ENCODE assay signal across 8 cellular contexts in genomic region chr17:5439446-5439764, GRCh38. TPM values are rescaled to one million over a fixed set of nuclear protein-coding genes. Genes with fewer than 3 reads are reported as not detected.
DNase-seq lines count a peak whose midpoint lies in the region; ATAC-seq and TF ChIP-seq lines count a peak whose summit lies in the region.

No MANE protein-coding gene starts in this region.

- POLR2A ChIA-PET in Panc1 (lab: Charles Lee), result interaction anchor here (1.1 kb wide), 1 partner anchor 20 kb away, joined by 3 read pairs; the partner anchor contains the start of gene NUP88

- H3K27ac ChIP-seq in Panc1 (ENCODE audit: low read length) (peak overlapping the region; percentile 76), esophagus muscularis mucosa (replicated peaks in 1 of 4) (peak overlapping the region; percentile 75 to 89 (median 78)), sigmoid colon (peak overlapping the region; percentile 66 to 83 (median 80))

- peak; percentile 5 for ATAC-seq in GM18508 (IDR thresholded peaks at IDR 0.05; ENCODE audit: insufficient read depth, unreplicated experiment)
- ATAC-seq in Panc1, result no peak
- ATAC-seq in GM18517 (IDR thresholded peaks at IDR 0.05; ENCODE audit: unreplicated experiment), result no peak
- no peak for ATAC-seq in HG02973 (IDR thresholded peaks at IDR 0.05; ENCODE audit: unreplicated experiment)

- H3K4me3 ChIP-seq in Panc1 (ENCODE audit: low read depth in 2 of 2, low read length in 2 of 2), result peak overlapping the region; percentile 87 to 94
- H3K4me3 ChIP-seq in esophagus muscularis mucosa, result peak overlapping the region; percentile 73 to 96 (median 86)
- H3K4me3 ChIP-seq in sigmoid colon, result peak overlapping the region; percentile 50 to 88 (median 75)

- TF ChIP-seq POLR2A in esophagus muscularis mucosa (IDR thresholded peaks at IDR 0.05; ENCODE audit: low read depth) (no peak), sigmoid colon (IDR thresholded peaks at IDR 0.05) (no peak)

- no peak for TF ChIP-seq EP300 in esophagus muscularis mucosa (IDR thresholded peaks at IDR 0.05)
- no peak for TF ChIP-seq EP300 in sigmoid colon (IDR thresholded peaks at IDR 0.05)

- intact Hi-C loops in Panc1 (cut with micrococcal nuclease; ENCODE audit: unreplicated experiment), result no loop called here
- intact Hi-C loops in esophagus muscularis mucosa (cut with DNase I), result loop anchor here (2.0 kb wide), 1 partner anchor 29 kb away; the partner anchor contains the start of gene DHX33
- intact Hi-C loops in sigmoid colon (cut with DNase I), result loop anchor here (5.0 kb wide), 4 partner anchors 33 to 192 kb away; partner anchors contain the start of genes DERL2, MIS12 and RABEP1

- no peaks in the 10 kb centered on the region for H3K9me3 ChIP-seq in Panc1 (ENCODE audit: control insufficient read depth, insufficient read depth, low read depth, low read length)
- no peaks in the 10 kb centered on the region for H3K9me3 ChIP-seq in esophagus muscularis mucosa
- no peaks in the 10 kb centered on the region for H3K9me3 ChIP-seq in sigmoid colon

- H3K4me1 ChIP-seq in Panc1 (ENCODE audit: control insufficient read depth, insufficient read depth, low read length) (peaks cover 5% of the 10 kb centered on the region; the same call in 1 of the 2 replicates), esophagus muscularis mucosa (peaks cover 18 to 40% (median 33%) of the 10 kb centered on the region in 4 donors), sigmoid colon (peaks cover 0 to 23% (median 18%) of the 10 kb centered on the region in 4 donors)

- DNase-seq in Panc1 (ENCODE audit: low read depth, low spot score) (no peak), esophagus muscularis mucosa (ENCODE audit: extremely low spot score) (no peak), sigmoid colon (no peak), DMS79 treated with DMSO at 0.1 percent for 48 hours (lab: John Stamatoyannopoulos, UW) (no peak), NCI-H1417 (lab: John Stamatoyannopoulos, UW) (no peak)

- TF ChIP-seq CTCF in Panc1 (IDR thresholded peaks at IDR 0.05) (peak; percentile 80; the same call in 1 of the 2 replicates), esophagus muscularis mucosa (IDR thresholded peaks at IDR 0.05) (peak in 2 of 3 experiments; percentile 2 to 5), sigmoid colon (IDR thresholded peaks at IDR 0.05) (peak in 1 of 4 experiments; percentile 4)

- WGBS in esophagus muscularis mucosa, result 6% methylated on average over 1 of the region's 1 CpG
- 0 to 23% methylated on average over 1 of the region's 1 CpG for WGBS in sigmoid colon, 2 donors

- H3K36me3 ChIP-seq in Panc1 (ENCODE audit: control insufficient read depth, insufficient read depth, low read length) (peaks cover 18% of the 10 kb centered on the region), esophagus muscularis mucosa (peaks cover 27 to 65% (median 42%) of the 10 kb centered on the region in 4 donors), sigmoid colon (peaks cover 10 to 48% (median 21%) of the 10 kb centered on the region in 4 donors)

- BruUV-seq in Panc1 (replicated peaks; lab: Mats Ljungman, UMichigan), result no TSS peak

- in situ Hi-C loops in Panc1 (cut with HindIII; ENCODE audit: low pct_unique_long_range_greater_than_20kb, low sequenced_read_pairs), result no loop called here

- H3K27me3 ChIP-seq in Panc1 (ENCODE audit: control insufficient read depth, insufficient read depth, low read length) (no peaks in the 10 kb centered on the region), esophagus muscularis mucosa (no peaks in the 10 kb centered on the region), sigmoid colon (no peaks in the 10 kb centered on the region)

- CTCF ChIA-PET in Panc1 (lab: Charles Lee), result interaction anchor here (0.7 to 1.4 kb wide), 3 partner anchors 20 to 997 kb away, joined by 3 to 4 read pairs (median 3); partner anchors contain the start of genes NUP88 and RPAIN

RNA-seq across cellular contexts. Expression of gene C1QBP, which starts 0.5 kb away (rescaled TPM):
- total RNA-seq in Panc1 (2021; ENCODE audit: unreplicated experiment) (225 TPM), esophagus muscularis mucosa (100 to 1,000 TPM in 1 of 4 donors, 10 to 100 TPM in 3; 92.9 to 124 (median 95.5) TPM), sigmoid colon (10 to 100 TPM; 59.8 to 99.9 (median 85.3) TPM)
- 249 TPM for polyA plus RNA-seq in Panc1 (2012; ENCODE audit: insufficient read length)
- polyA plus RNA-seq in sigmoid colon, result 100 to 1,000 TPM in 2 of 3 donors, 10 to 100 TPM in 1; 94.3 to 204 (median 154) TPM

RNA-seq across cellular contexts. Expression of gene RPAIN, which starts 19.4 kb away (rescaled TPM):
- total RNA-seq in Panc1 (2021; ENCODE audit: unreplicated experiment) (36.7 TPM), esophagus muscularis mucosa (10 to 100 TPM; 25.7 to 37.0 (median 32.0) TPM), sigmoid colon (10 to 100 TPM; 37.8 to 53.8 (median 47.1) TPM)
- polyA plus RNA-seq in Panc1 (2012; ENCODE audit: insufficient read length), result 34.5 TPM
- polyA plus RNA-seq in sigmoid colon, result 10 to 100 TPM; 21.3 to 32.9 (median 31.8) TPM

RNA-seq across cellular contexts. Expression of gene NUP88, which starts 19.9 kb away (rescaled TPM):
- 50.5 TPM for total RNA-seq in Panc1 (2021; ENCODE audit: unreplicated experiment)
- polyA plus RNA-seq in Panc1 (2012; ENCODE audit: insufficient read length), result 51.2 TPM
- 10 to 100 TPM; 50.7 to 67.6 (median 61.2) TPM for total RNA-seq in esophagus muscularis mucosa
- 10 to 100 TPM; 53.6 to 68.3 (median 63.1) TPM for total RNA-seq in sigmoid colon
- polyA plus RNA-seq in sigmoid colon, result 10 to 100 TPM; 39.1 to 82.9 (median 58.3) TPM

RNA-seq across cellular contexts. Expression of gene DHX33, which starts 29.4 kb away (rescaled TPM):
- total RNA-seq in Panc1 (2021; ENCODE audit: unreplicated experiment) (31.0 TPM), esophagus muscularis mucosa (10 to 100 TPM in 1 of 4 donors, 1 to 10 TPM in 3; 9.1 to 10.9 (median 9.7) TPM), sigmoid colon (1 to 10 TPM; 7.1 to 9.8 (median 8.4) TPM)
- polyA plus RNA-seq in Panc1 (2012; ENCODE audit: insufficient read length), result 26.8 TPM
- polyA plus RNA-seq in sigmoid colon, result 1 to 10 TPM; 2.3 to 8.3 (median 3.0) TPM

RNA-seq across cellular contexts. Expression of gene DERL2, which starts 46.6 kb away (rescaled TPM):
- total RNA-seq in Panc1 (2021; ENCODE audit: unreplicated experiment), result 59.7 TPM
- 48.8 TPM for polyA plus RNA-seq in Panc1 (2012; ENCODE audit: insufficient read length)
- 10 to 100 TPM; 17.4 to 32.4 (median 23.3) TPM for total RNA-seq in esophagus muscularis mucosa
- total RNA-seq in sigmoid colon, result 10 to 100 TPM; 14.3 to 40.0 (median 18.0) TPM
- polyA plus RNA-seq in sigmoid colon, result 10 to 100 TPM; 23.1 to 51.3 (median 24.6) TPM
